ENCODE assay signal across 8 cellular contexts in the genomic region with DNA sequence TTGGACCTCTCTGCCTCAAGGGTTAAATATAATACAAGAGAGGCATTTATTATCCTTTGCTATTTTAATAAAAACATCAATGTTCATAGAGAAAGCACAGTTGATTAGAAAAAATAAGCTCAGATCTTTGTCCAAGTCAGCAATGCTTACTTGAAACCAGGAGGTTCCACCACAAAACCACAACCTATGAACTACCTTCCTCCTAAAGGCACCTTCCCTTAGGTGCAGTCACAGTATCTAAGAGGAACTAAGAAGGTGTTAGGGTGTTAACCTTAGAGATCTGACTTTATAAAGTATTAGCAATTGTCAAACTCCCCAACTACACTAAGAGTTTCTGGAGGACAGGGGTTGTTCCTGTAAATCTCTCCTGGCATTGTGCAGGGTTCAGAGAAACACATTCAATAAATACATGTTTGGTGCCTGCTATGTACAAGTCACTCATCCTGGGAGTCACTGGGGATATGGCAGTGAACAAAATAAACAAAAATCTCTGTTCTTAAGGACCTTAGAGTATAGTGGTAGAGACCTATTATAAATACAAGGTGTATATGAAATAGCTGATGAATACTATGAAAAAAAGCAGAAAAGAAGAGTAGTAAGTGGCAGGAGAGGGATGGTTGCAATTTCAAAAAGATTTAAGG.
A peak's percentile ranks its signal among the peaks of the same experiment; 100 is the strongest.
DNase-seq lines count a peak whose midpoint lies in the region; ATAC-seq, FAIRE-seq and TF ChIP-seq lines count a peak whose summit lies in the region.

No MANE protein-coding gene starts in this region.

- FAIRE-seq in GM18507 (lab: Jason Lieb, UNC) = peak; percentile 95

- no peaks in the 10 kb centered on the region for H3K4me1 ChIP-seq in HAP-1

- DNase-seq in GM18507 (ENCODE audit: extremely low spot score, insufficient read length, low read depth) (peak; percentile 45), GM20000 (ENCODE audit: low spot score) (peak; percentile 52), activated gamma-delta T cell (lab: John Stamatoyannopoulos, UW) (no peak), HAP-1 (ENCODE audit: low spot score in 2 of 2) (no peak), occipital lobe (lab: John Stamatoyannopoulos, UW) (no peak)
- peak; percentile 12 for DNase-seq in effector CD4-positive, alpha-beta T cell
- DNase-seq in activated effector memory CD4-positive, alpha-beta T cell treated with Interleukin-2 at 50 U/mL for 16 hours = no peak

- in situ Hi-C loops in HAP-1 (cut with MboI; ENCODE audit: low sequenced_read_pairs) = no loop called here

- no peaks in the 10 kb centered on the region for H3K27me3 ChIP-seq in HAP-1 (ENCODE audit: low read depth)

- no peak for TF ChIP-seq CTCF in GM20000 (IDR thresholded peaks at IDR 0.05; ENCODE audit: extremely low read depth, missing control alignments)

- no peaks in the 10 kb centered on the region for H3K36me3 ChIP-seq in HAP-1 (replicated peaks)

- H3K4me3 ChIP-seq in HAP-1 = no peak overlapping the region

- no peaks in the 10 kb centered on the region for H3K9me3 ChIP-seq in HAP-1

- ATAC-seq in HG03175 (IDR thresholded peaks at IDR 0.05; ENCODE audit: unreplicated experiment) = peak; percentile 87

Comparison
In these comparisons a context has a peak if more than half of its experiments do, and no peak if none do; other contexts are left out.
1. DNase-seq: peak in GM18507 (single experiment), GM20000 (single experiment) and effector CD4-positive, alpha-beta T cell (single experiment); none in activated gamma-delta T cell (single experiment), HAP-1 (0 of 2), activated effector memory CD4-positive, alpha-beta T cell treated with Interleukin-2 at 50 U/mL for 16 hours (single experiment) and occipital lobe (single experiment).